1 cellular context compared by ENCODE assay signal in the genomic region with DNA sequence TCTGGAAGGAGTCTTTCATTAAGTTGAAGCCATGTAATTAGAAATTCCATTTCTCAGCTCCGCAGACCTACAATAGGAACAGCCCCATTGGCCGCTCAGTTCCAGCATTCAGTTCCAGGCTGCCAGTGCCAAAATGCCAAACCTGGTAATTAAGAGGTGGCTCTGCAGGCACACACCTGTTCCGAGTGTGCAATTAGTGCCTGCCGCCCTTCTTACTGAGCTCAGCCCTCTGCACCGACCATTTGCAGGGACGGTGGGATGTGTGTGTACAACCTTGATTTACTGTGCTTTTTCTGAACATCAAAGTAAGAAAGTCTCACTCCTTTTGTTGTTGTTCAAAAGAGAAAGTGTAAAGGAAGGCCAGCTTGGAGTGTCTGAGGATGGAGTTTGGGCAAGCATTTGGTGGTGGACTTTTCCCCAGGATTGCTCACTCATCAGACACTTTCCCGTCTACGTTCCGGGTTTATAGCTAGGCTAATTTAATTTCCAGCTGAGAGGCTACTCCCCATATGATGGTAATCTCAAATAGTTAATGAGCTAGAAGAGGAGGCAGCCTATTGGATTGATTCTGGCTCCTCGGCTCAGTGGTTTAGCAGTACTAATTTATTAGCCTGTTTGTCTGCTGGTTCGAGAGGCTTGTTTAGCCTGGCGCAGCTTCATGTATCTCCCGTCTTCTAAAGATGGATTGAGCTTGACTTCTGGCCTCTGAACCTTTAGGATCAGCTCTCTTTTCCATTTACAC.
TF ChIP-seq lines count a peak whose summit lies in the region.

No MANE protein-coding gene starts in this region.

TF ChIP-seq in IMR-90, 13 proteins besides CTCF, POLR2A, EP300 and RAD21:
- TF ChIP-seq BHLHE40 (IDR thresholded peaks at IDR 0.05; ENCODE audit: low read depth, low read length) (no peak), MXI1 (IDR thresholded peaks at IDR 0.05; ENCODE audit: borderline replicate concordance, low read depth, low read length) (no peak)
- TF ChIP-seq, protein P1, sequence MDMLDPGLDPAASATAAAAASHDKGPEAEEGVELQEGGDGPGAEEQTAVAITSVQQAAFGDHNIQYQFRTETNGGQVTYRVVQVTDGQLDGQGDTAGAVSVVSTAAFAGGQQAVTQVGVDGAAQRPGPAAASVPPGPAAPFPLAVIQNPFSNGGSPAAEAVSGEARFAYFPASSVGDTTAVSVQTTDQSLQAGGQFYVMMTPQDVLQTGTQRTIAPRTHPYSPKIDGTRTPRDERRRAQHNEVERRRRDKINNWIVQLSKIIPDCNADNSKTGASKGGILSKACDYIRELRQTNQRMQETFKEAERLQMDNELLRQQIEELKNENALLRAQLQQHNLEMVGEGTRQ (IDR thresholded peaks at IDR 0.05; ENCODE audit: low read depth, low read length) = no peak
- TF ChIP-seq, protein P2, sequence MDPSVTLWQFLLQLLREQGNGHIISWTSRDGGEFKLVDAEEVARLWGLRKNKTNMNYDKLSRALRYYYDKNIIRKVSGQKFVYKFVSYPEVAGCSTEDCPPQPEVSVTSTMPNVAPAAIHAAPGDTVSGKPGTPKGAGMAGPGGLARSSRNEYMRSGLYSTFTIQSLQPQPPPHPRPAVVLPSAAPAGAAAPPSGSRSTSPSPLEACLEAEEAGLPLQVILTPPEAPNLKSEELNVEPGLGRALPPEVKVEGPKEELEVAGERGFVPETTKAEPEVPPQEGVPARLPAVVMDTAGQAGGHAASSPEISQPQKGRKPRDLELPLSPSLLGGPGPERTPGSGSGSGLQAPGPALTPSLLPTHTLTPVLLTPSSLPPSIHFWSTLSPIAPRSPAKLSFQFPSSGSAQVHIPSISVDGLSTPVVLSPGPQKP (IDR thresholded peaks at IDR 0.05; ENCODE audit: borderline replicate concordance, low read depth, low read length) = no peak
